Comparison of ENCODE assay signal across 1 cellular context in genomic region chr3:14921034-14921616, GRCh38.
TF ChIP-seq lines count a peak whose summit lies in the region.

No MANE protein-coding gene starts in this region.

TF ChIP-seq in K562, 482 proteins besides CTCF, POLR2A, EP300 and RAD21 (continued from another document and continues in another):
- TF ChIP-seq, protein P1, sequence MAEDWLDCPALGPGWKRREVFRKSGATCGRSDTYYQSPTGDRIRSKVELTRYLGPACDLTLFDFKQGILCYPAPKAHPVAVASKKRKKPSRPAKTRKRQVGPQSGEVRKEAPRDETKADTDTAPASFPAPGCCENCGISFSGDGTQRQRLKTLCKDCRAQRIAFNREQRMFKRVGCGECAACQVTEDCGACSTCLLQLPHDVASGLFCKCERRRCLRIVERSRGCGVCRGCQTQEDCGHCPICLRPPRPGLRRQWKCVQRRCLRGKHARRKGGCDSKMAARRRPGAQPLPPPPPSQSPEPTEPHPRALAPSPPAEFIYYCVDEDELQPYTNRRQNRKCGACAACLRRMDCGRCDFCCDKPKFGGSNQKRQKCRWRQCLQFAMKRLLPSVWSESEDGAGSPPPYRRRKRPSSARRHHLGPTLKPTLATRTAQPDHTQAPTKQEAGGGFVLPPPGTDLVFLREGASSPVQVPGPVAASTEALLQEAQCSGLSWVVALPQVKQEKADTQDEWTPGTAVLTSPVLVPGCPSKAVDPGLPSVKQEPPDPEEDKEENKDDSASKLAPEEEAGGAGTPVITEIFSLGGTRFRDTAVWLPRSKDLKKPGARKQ (CRISPR knock-in tag; IDR thresholded peaks at IDR 0.05), result no peak
- TF ChIP-seq HDAC2 (IDR thresholded peaks at IDR 0.05) (no peak), BRD4 (IDR thresholded peaks at IDR 0.05) (no peak), KDM5B (IDR thresholded peaks at IDR 0.05; ENCODE audit: insufficient replicate concordance, low read depth, low read length) (no peak), SMARCC2 (IDR thresholded peaks at IDR 0.05; ENCODE audit: low read depth) (no peak), MEF2A (IDR thresholded peaks at IDR 0.05; ENCODE audit: control insufficient read depth, low read depth, low read length) (no peak), RBM15 (IDR thresholded peaks at IDR 0.05; ENCODE audit: insufficient read depth, low read length) (no peak), NFYB (IDR thresholded peaks at IDR 0.05; ENCODE audit: extremely low read depth, insufficient read length) (no peak), HMGN3 (IDR thresholded peaks at IDR 0.05; ENCODE audit: borderline replicate concordance, extremely low read depth, insufficient read length, low read depth, low read length) (no peak), NFIC (IDR thresholded peaks at IDR 0.05) (peak; percentile 99), ZNF431 (CRISPR knock-in tag; IDR thresholded peaks at IDR 0.05) (no peak), CHD7 (IDR thresholded peaks at IDR 0.05; ENCODE audit: low read depth, low read length) (no peak), TBP (optimal IDR thresholded peaks at IDR 0.05; ENCODE audit: low read depth, low read length) (no peak), ZNF561 (CRISPR knock-in tag; conservative IDR thresholded peaks at IDR 0.05) (no peak), ZNF407 (IDR thresholded peaks at IDR 0.05; ENCODE audit: low read depth) (no peak), ZNF830 (CRISPR knock-in tag; IDR thresholded peaks at IDR 0.05) (no peak), HNRNPH1 (optimal IDR thresholded peaks at IDR 0.05; ENCODE audit: low read depth, low read length) (no peak), TOE1 (IDR thresholded peaks at IDR 0.05; ENCODE audit: borderline replicate concordance) (no peak), TOE1 (CRISPR knock-in tag; IDR thresholded peaks at IDR 0.05; ENCODE audit: borderline replicate concordance, low read depth) (no peak), MAFK (IDR thresholded peaks at IDR 0.05; ENCODE audit: low read length) (peak; percentile 60), FOS (IDR thresholded peaks at IDR 0.05; ENCODE audit: extremely low read depth, insufficient read length) (no peak), ZNF695 (CRISPR knock-in tag; IDR thresholded peaks at IDR 0.05) (no peak), CREB5 (CRISPR knock-in tag; IDR thresholded peaks at IDR 0.05) (no peak), TCF15 (CRISPR knock-in tag; IDR thresholded peaks at IDR 0.05) (no peak)
- TF ChIP-seq, protein P2, sequence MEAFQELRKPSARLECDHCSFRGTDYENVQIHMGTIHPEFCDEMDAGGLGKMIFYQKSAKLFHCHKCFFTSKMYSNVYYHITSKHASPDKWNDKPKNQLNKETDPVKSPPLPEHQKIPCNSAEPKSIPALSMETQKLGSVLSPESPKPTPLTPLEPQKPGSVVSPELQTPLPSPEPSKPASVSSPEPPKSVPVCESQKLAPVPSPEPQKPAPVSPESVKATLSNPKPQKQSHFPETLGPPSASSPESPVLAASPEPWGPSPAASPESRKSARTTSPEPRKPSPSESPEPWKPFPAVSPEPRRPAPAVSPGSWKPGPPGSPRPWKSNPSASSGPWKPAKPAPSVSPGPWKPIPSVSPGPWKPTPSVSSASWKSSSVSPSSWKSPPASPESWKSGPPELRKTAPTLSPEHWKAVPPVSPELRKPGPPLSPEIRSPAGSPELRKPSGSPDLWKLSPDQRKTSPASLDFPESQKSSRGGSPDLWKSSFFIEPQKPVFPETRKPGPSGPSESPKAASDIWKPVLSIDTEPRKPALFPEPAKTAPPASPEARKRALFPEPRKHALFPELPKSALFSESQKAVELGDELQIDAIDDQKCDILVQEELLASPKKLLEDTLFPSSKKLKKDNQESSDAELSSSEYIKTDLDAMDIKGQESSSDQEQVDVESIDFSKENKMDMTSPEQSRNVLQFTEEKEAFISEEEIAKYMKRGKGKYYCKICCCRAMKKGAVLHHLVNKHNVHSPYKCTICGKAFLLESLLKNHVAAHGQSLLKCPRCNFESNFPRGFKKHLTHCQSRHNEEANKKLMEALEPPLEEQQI (IDR thresholded peaks at IDR 0.05), result no peak
- TF ChIP-seq, protein P3, sequence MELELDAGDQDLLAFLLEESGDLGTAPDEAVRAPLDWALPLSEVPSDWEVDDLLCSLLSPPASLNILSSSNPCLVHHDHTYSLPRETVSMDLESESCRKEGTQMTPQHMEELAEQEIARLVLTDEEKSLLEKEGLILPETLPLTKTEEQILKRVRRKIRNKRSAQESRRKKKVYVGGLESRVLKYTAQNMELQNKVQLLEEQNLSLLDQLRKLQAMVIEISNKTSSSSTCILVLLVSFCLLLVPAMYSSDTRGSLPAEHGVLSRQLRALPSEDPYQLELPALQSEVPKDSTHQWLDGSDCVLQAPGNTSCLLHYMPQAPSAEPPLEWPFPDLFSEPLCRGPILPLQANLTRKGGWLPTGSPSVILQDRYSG (tag; conservative IDR thresholded peaks at IDR 0.05; ENCODE audit: low read depth), result no peak
